ENCODE assay signal across 19 cellular contexts in the genomic region with DNA sequence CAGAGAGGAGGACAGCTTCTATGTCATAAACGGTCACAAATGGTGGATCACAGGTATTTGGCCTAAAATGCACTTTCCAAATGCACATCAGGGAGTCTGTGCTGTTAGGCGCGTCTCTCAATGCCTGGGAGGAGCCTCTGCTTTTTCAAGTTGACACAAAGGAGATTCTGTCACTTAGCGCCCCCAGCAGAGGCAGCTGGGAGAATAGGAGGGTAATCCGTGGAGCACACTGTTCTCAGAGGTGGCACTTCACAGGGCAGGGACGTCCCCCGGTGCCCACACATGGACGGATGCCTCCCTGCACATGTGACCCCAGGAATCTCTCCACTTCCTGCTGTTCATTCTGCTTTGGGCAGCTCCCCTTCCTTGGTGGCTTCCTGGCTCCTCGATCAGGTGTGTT.
"Had no signal": no experiment of that assay in that cellular context is flagged by ENCODE, and none has a peak within 500 bp of the region (broad histone marks: within the 10 kb centered on the region; RNA-seq: fewer than 3 reads in every experiment).

No MANE protein-coding gene starts in this region.

- H3K79me2 ChIP-seq: hepatocyte, parathyroid adenoma had no signal

- H3K4me3 ChIP-seq: colonic mucosa, hepatocyte, psoas muscle, sigmoid colon, skin epidermis, tibial artery, upper lobe of left lung, uterus had no signal

- H3K27ac ChIP-seq: colonic mucosa, foreskin keratinocyte, hepatocyte, parathyroid adenoma, psoas muscle, skin epidermis, tibial artery, uterus had no signal

- H3K27ac Mint-ChIP-seq: mesothelial cell of epicardium, natural killer cell had no signal

- H3K4me1 Mint-ChIP-seq: mesothelial cell of epicardium, natural killer cell had no signal

- H2AFZ ChIP-seq: hepatocyte, parathyroid adenoma had no signal

- H3K4me3 Mint-ChIP-seq: mesothelial cell of epicardium, natural killer cell had no signal

- ATAC-seq: foreskin keratinocyte, left colon, natural killer cell, psoas muscle had no signal

- H3K9me3 ChIP-seq: colonic mucosa, psoas muscle, sigmoid colon, tibial artery, upper lobe of left lung, uterus had no signal

- H3K36me3 Mint-ChIP-seq: natural killer cell had no signal

- H3K9ac ChIP-seq: parathyroid adenoma had no signal

- FAIRE-seq: endothelial cell of umbilical vein had no signal

- H3K27me3 ChIP-seq: colonic mucosa, foreskin keratinocyte, hepatocyte, sigmoid colon, tibial artery, upper lobe of left lung, uterus had no signal

- H3K4me2 ChIP-seq: hepatocyte had no signal

- H3K9me3 Mint-ChIP-seq: mesothelial cell of epicardium, natural killer cell had no signal

- DNase-seq: cerebellar nuclear complex; colonic mucosa; erythroblast; foreskin keratinocyte; left colon; natural killer cell; psoas muscle; retina; sigmoid colon; stimulated activated CD4-positive, alpha-beta T cell treated with anti-CD3 and anti-CD28 coated beads, Interleukin-12 subunit alpha, Interleukin-12 subunit beta, amount 100 ng/mL, for 4 hours; stimulated activated naive CD4-positive, alpha-beta T cell treated with Interleukin-2 at 50 U/mL for 16 hours; tibial artery; uterus had no signal

- H3K36me3 ChIP-seq: colonic mucosa, uterus had no signal

- H3K4me1 ChIP-seq: colonic mucosa, foreskin keratinocyte, parathyroid adenoma, psoas muscle, sigmoid colon, tibial artery, upper lobe of left lung, uterus had no signal
